2 cellular contexts compared by ENCODE assay signal in the genomic region with DNA sequence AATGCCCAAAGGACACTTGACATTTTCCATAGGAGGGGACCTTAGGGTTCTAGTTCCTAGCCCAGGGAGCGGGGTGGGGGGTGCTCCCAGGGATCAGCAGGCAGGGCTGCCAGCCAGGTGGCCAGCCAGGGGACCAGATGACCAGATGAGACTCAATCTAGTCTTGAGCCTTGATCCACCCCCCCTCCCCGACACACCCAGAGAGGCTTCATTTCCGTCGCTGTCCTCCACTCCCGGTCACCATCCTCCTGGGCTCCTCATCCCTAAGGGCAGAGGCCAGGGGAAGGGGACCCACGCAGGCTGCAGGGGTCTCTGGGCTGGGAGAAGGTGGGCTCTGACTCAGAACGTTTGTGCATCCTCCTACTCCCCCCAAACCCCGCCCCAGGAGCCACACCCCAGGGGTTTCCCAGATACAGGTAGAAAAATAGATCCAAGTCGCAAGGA.
TF ChIP-seq lines count a peak whose summit lies in the region.

No MANE protein-coding gene starts in this region.

TF ChIP-seq in A549, 52 proteins besides CTCF, POLR2A, EP300 and RAD21:
- TF ChIP-seq HEYL (CRISPR knock-in tag; IDR thresholded peaks at IDR 0.05) (no peak), SMC3 (IDR thresholded peaks at IDR 0.05) (no peak), CHD4 (IDR thresholded peaks at IDR 0.05; ENCODE audit: borderline replicate concordance) (no peak)

TF ChIP-seq in GM12878, 131 proteins besides CTCF, POLR2A, EP300 and RAD21:
- TF ChIP-seq RFX5 (IDR thresholded peaks at IDR 0.05; ENCODE audit: low read depth, low read length) (no peak), BCL11A (IDR thresholded peaks at IDR 0.05; ENCODE audit: low read depth, low read length) (no peak), POLR2AphosphoS5 (IDR thresholded peaks at IDR 0.05; ENCODE audit: low read length) (no peak), NR2F1 (conservative IDR thresholded peaks at IDR 0.05) (no peak), CBX5 (IDR thresholded peaks at IDR 0.05; ENCODE audit: low read depth) (no peak), STAT1 (conservative IDR thresholded peaks at IDR 0.05) (no peak), HDAC6 (IDR thresholded peaks at IDR 0.05; ENCODE audit: unreplicated experiment) (no peak), TCF12 (IDR thresholded peaks at IDR 0.05; ENCODE audit: low read depth, low read length) (no peak), TCF3 (IDR thresholded peaks at IDR 0.05; ENCODE audit: borderline replicate concordance, insufficient read depth, low read depth, low read length) (no peak), NR2C2 (IDR thresholded peaks at IDR 0.05; ENCODE audit: borderline replicate concordance, control insufficient read depth, insufficient read length, low read depth) (no peak), LARP7 (IDR thresholded peaks at IDR 0.05) (no peak), NBN (IDR thresholded peaks at IDR 0.05) (no peak), SP1 (IDR thresholded peaks at IDR 0.05; ENCODE audit: low read depth, low read length) (no peak)
- TF ChIP-seq, protein P1, sequence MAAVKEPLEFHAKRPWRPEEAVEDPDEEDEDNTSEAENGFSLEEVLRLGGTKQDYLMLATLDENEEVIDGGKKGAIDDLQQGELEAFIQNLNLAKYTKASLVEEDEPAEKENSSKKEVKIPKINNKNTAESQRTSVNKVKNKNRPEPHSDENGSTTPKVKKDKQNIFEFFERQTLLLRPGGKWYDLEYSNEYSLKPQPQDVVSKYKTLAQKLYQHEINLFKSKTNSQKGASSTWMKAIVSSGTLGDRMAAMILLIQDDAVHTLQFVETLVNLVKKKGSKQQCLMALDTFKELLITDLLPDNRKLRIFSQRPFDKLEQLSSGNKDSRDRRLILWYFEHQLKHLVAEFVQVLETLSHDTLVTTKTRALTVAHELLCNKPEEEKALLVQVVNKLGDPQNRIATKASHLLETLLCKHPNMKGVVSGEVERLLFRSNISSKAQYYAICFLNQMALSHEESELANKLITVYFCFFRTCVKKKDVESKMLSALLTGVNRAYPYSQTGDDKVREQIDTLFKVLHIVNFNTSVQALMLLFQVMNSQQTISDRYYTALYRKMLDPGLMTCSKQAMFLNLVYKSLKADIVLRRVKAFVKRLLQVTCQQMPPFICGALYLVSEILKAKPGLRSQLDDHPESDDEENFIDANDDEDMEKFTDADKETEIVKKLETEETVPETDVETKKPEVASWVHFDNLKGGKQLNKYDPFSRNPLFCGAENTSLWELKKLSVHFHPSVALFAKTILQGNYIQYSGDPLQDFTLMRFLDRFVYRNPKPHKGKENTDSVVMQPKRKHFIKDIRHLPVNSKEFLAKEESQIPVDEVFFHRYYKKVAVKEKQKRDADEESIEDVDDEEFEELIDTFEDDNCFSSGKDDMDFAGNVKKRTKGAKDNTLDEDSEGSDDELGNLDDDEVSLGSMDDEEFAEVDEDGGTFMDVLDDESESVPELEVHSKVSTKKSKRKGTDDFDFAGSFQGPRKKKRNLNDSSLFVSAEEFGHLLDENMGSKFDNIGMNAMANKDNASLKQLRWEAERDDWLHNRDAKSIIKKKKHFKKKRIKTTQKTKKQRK (IDR thresholded peaks at IDR 0.05; ENCODE audit: low read depth, low read length): no peak
- TF ChIP-seq, protein P2, sequence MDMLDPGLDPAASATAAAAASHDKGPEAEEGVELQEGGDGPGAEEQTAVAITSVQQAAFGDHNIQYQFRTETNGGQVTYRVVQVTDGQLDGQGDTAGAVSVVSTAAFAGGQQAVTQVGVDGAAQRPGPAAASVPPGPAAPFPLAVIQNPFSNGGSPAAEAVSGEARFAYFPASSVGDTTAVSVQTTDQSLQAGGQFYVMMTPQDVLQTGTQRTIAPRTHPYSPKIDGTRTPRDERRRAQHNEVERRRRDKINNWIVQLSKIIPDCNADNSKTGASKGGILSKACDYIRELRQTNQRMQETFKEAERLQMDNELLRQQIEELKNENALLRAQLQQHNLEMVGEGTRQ (IDR thresholded peaks at IDR 0.05; ENCODE audit: borderline replicate concordance, low read depth, low read length): no peak
TF ChIP-seq in GM12878: peak in this region for 0.
